Comparison of ENCODE assay signal across 10 cellular contexts in the genomic region with DNA sequence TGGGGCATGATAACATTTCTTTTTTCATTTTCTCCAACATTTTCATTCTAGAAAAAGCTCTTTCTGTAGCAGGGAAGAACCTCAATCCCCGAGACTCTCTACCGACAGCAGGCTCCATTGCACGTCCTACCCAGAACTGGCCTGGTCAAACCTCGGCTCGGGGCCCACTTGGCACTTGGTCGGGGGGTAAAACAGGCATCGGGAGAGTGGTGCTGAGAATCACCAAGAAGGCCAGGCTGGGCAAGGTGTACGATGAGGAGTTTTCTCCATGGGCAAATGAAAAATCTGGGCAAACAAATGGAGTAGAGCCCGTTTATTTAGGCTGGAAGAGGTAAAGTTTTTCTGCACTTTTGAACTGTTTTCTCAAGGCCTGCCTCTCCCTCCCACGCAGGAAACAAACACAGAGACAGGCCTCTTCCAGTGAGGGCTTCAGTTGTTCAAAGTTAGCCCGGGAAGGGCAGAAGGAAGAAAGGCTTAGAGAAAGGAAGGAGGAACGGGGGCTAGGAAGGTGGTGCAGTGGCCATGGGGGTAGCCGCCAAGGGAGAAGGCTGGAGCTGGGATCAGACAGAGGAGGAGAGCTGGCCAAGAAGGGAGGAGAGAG.
A peak's percentile ranks its signal among the peaks of the same experiment; 100 is the strongest.
DNase-seq lines count a peak whose midpoint lies in the region; ATAC-seq and TF ChIP-seq lines count a peak whose summit lies in the region.
"Had no signal": no experiment of that assay in that cellular context is flagged by ENCODE, and none has a peak within 500 bp of the region (broad histone marks: within the 10 kb centered on the region; RNA-seq: fewer than 3 reads in every experiment).

No MANE protein-coding gene starts in this region.

- H3K27ac Mint-ChIP-seq in activated CD4-positive, alpha-beta T cell treated with anti-CD3 and anti-CD28 coated beads, Interleukin-2, amount 10 ng/mL, durations not matched to agents 7 days and 5 days = peak overlapping the region; percentile 88
- H3K27ac Mint-ChIP-seq in activated T-cell treated with anti-CD3 and anti-CD28 coated beads, Interleukin-2, amount 50 U/mL, for 72 hours = peak overlapping the region; percentile 89

- H3K36me3 ChIP-seq in right lobe of liver = no peaks in the 10 kb centered on the region
- H3K36me3 ChIP-seq in suprapubic skin = no peaks in the 10 kb centered on the region
- H3K36me3 ChIP-seq in body of pancreas (replicated peaks in 1 of 2; ENCODE audit: insufficient read depth in 1 of 2, low read depth in 2 of 2) = no peaks in the 10 kb centered on the region

- H3K9me3 Mint-ChIP-seq in activated CD4-positive, alpha-beta T cell treated with anti-CD3 and anti-CD28 coated beads, Interleukin-2, amount 10 ng/mL, durations not matched to agents 7 days and 5 days = no peaks in the 10 kb centered on the region
- H3K9me3 Mint-ChIP-seq in activated T-cell treated with anti-CD3 and anti-CD28 coated beads, Interleukin-2, amount 50 U/mL, for 72 hours = no peaks in the 10 kb centered on the region

- H3K27me3 ChIP-seq in right lobe of liver (no peaks in the 10 kb centered on the region), suprapubic skin (no peaks in the 10 kb centered on the region), body of pancreas (no peaks in the 10 kb centered on the region)

- no peak for TF ChIP-seq CTCF in right lobe of liver (IDR thresholded peaks at IDR 0.05)
- no peak for TF ChIP-seq CTCF in suprapubic skin (IDR thresholded peaks at IDR 0.05)
- TF ChIP-seq CTCF in body of pancreas (IDR thresholded peaks at IDR 0.05) = no peak

- H3K4me3 ChIP-seq in right lobe of liver = no peak overlapping the region
- no peak overlapping the region for H3K4me3 ChIP-seq in suprapubic skin
- no peak overlapping the region for H3K4me3 ChIP-seq in body of pancreas

- intact Hi-C loops in right lobe of liver (cut with DNase I) = no loop called here
- intact Hi-C loops in body of pancreas (cut with DNase I) = no loop called here

- DNase-seq in activated CD4-positive, alpha-beta T cell treated with anti-CD3 and anti-CD28 coated beads, Interleukin-2, amount 10 ng/mL, durations not matched to agents 7 days and 5 days = no peak
- DNase-seq in activated CD4-positive, alpha-beta T cell treated with anti-CD3 and anti-CD28 coated beads, Interleukin-2, amount 50 U/mL, for 48 hours = no peak
- no peak for DNase-seq in activated T-cell treated with anti-CD3 and anti-CD28 coated beads, Interleukin-2, amount 50 U/mL, for 72 hours
- DNase-seq in right lobe of liver (no peak), suprapubic skin (ENCODE audit: low spot score in 2 of 2) (no peak), HuH-7 (ENCODE audit: low spot score) (no peak), NCI-H1092 treated with DMSO at 0.1 percent for 48 hours (lab: John Stamatoyannopoulos, UW) (no peak), body of pancreas (no peak)
- DNase-seq: activated CD4-positive, alpha-beta T cell treated with anti-CD3 and anti-CD28 coated beads for 48 hours; Kasumi-1 had no signal

- POLR2A ChIA-PET in activated CD4-positive, alpha-beta T cell treated with anti-CD3 and anti-CD28 coated beads, Interleukin-2, amount 10 ng/mL, durations not matched to agents 7 days and 5 days (lab: Charles Lee) = no interaction called here

- no peak for TF ChIP-seq POLR2A in right lobe of liver (IDR thresholded peaks at IDR 0.05)
- no peak for TF ChIP-seq POLR2A in suprapubic skin (IDR thresholded peaks at IDR 0.05)
- no peak for TF ChIP-seq POLR2A in body of pancreas (IDR thresholded peaks at IDR 0.05)

- H3K9me3 ChIP-seq in right lobe of liver (no peaks in the 10 kb centered on the region), suprapubic skin (no peaks in the 10 kb centered on the region), body of pancreas (no peaks in the 10 kb centered on the region)

- TF ChIP-seq EP300 in suprapubic skin (IDR thresholded peaks at IDR 0.05) = no peak

- H3K4me1 ChIP-seq in right lobe of liver = peaks cover 0 to 38% (median 18%) of the 10 kb centered on the region in 4 donors
- H3K4me1 ChIP-seq in suprapubic skin = peaks cover 74% of the 10 kb centered on the region
- peaks cover 42% of the 10 kb centered on the region for H3K4me1 ChIP-seq in body of pancreas

- H3K36me3 Mint-ChIP-seq in activated CD4-positive, alpha-beta T cell treated with anti-CD3 and anti-CD28 coated beads, Interleukin-2, amount 10 ng/mL, durations not matched to agents 7 days and 5 days (ENCODE audit: low read depth) = peaks cover 89% of the 10 kb centered on the region
- peaks cover 35 to 57% of the 10 kb centered on the region in 2 donors for H3K36me3 Mint-ChIP-seq in activated T-cell treated with anti-CD3 and anti-CD28 coated beads, Interleukin-2, amount 50 U/mL, for 72 hours (ENCODE audit: insufficient read depth in 2 of 2)

- H3K27ac ChIP-seq in right lobe of liver (peak overlapping the region; percentile 14 to 35 (median 33)), suprapubic skin (peak overlapping the region; percentile 21), body of pancreas (no peak overlapping the region)

- no peaks in the 10 kb centered on the region for H3K27me3 Mint-ChIP-seq in activated CD4-positive, alpha-beta T cell treated with anti-CD3 and anti-CD28 coated beads, Interleukin-2, amount 10 ng/mL, durations not matched to agents 7 days and 5 days
- H3K27me3 Mint-ChIP-seq in activated T-cell treated with anti-CD3 and anti-CD28 coated beads, Interleukin-2, amount 50 U/mL, for 72 hours (ENCODE audit: low read depth) = no peaks in the 10 kb centered on the region

- no peak for ATAC-seq in activated T-cell treated with anti-CD3 and anti-CD28 coated beads, Interleukin-2, amount 50 U/mL, for 72 hours (replicated peaks in 1 of 2)
- ATAC-seq in right lobe of liver = peak; percentile 16 to 39 (median 29)
- no peak for ATAC-seq in body of pancreas

- 25% methylated on average over 13 of the region's 13 CpGs for WGBS in right lobe of liver (ENCODE audit: insufficient coverage, low coverage, low lambda C conversion rate, missing lambda C conversion rate)
- 64% methylated on average over 13 of the region's 13 CpGs for WGBS in suprapubic skin
- WGBS in body of pancreas, 2 donors = 68 to 76% methylated on average over 13 of the region's 13 CpGs

- peak overlapping the region; percentile 72 for H3K4me3 Mint-ChIP-seq in activated CD4-positive, alpha-beta T cell treated with anti-CD3 and anti-CD28 coated beads, Interleukin-2, amount 10 ng/mL, durations not matched to agents 7 days and 5 days
- H3K4me3 Mint-ChIP-seq in activated T-cell treated with anti-CD3 and anti-CD28 coated beads, Interleukin-2, amount 50 U/mL, for 72 hours = peak overlapping the region; percentile 88 to 91

- H3K4me1 Mint-ChIP-seq in activated CD4-positive, alpha-beta T cell treated with anti-CD3 and anti-CD28 coated beads, Interleukin-2, amount 10 ng/mL, durations not matched to agents 7 days and 5 days = peaks cover 96% of the 10 kb centered on the region
- peaks cover 99% of the 10 kb centered on the region for H3K4me1 Mint-ChIP-seq in activated T-cell treated with anti-CD3 and anti-CD28 coated beads, Interleukin-2, amount 50 U/mL, for 72 hours (ENCODE audit: low read depth)

- CTCF ChIA-PET in activated CD4-positive, alpha-beta T cell treated with anti-CD3 and anti-CD28 coated beads, Interleukin-2, amount 10 ng/mL, durations not matched to agents 7 days and 5 days (lab: Charles Lee) = interaction anchor here (1.0 to 3.4 kb wide), 5 partner anchors 10 to 209 kb away, joined by 3 to 19 read pairs (median 7); no protein-coding TSS in a partner anchor

Comparison
In these comparisons a context has a peak if more than half of its experiments do, and no peak if none do; other contexts are left out.
1. ATAC-seq: peak in right lobe of liver (4 of 4); none in activated T-cell treated with anti-CD3 and anti-CD28 coated beads, Interleukin-2, amount 50 U/mL, for 72 hours (0 of 2) and body of pancreas (single experiment).
2. H3K27ac ChIP-seq: peak in right lobe of liver (3 of 3) and suprapubic skin (single experiment); none in body of pancreas (0 of 4).